Comparison of ENCODE assay signal across 12 cellular contexts in the genomic region with DNA sequence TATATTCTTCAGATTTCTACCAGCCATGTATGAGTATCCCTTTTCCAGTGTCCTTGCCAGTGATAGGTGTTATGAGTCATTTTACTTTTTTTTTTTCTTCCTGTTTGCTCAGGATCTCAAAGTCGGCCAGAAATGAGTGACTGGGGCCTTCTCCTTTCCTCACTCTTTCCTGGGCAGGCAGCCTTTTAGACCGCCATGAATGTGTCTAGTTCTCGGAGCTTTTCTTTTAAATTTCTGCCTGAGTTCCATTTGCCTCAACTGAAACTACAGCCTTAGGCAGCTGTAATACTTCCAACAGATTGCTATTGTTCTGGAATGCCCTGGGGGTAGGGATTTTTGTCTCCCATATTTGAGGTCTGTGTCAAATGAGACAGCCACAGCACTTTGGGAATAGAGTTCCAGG.
DNase-seq lines count a peak whose midpoint lies in the region; ATAC-seq, FAIRE-seq and TF ChIP-seq lines count a peak whose summit lies in the region.
"Had no signal": no experiment of that assay in that cellular context is flagged by ENCODE, and none has a peak within 500 bp of the region (broad histone marks: within the 10 kb centered on the region; RNA-seq: fewer than 3 reads in every experiment).

No MANE protein-coding gene starts in this region.

- H3K9me1 ChIP-seq in endothelial cell of umbilical vein (replicated peaks; ENCODE audit: control insufficient read depth, extremely low read depth, insufficient read depth, low read length): no peaks in the 10 kb centered on the region

- DNase-seq in EL (peak; percentile 72), Panc1 (ENCODE audit: low read depth, low spot score) (peak; percentile 7), endothelial cell of umbilical vein (ENCODE audit: low read depth, low spot score) (peak; percentile 84), neural crest cell (ENCODE audit: low read depth, low spot score) (no peak), Right ventricle myocardium superior (no peak), NCI-H526 treated with DMSO at 0.1 percent for 48 hours (lab: John Stamatoyannopoulos, UW) (no peak)
- DNase-seq in activated CD4-positive, alpha-beta T cell treated with anti-CD3 and anti-CD28 coated beads for 4 hours: no peak
- DNase-seq: DMS 273 treated with DMSO at 0.1 percent for 48 hours, left ventricle myocardium superior, NCI-H446 had no signal

- POLR2A ChIA-PET in Panc1 (lab: Charles Lee) (no interaction called here), endothelial cell of umbilical vein (lab: Charles Lee) (no interaction called here)

- peaks cover 16% of the 10 kb centered on the region for H3K36me3 Mint-ChIP-seq in neural crest cell (ENCODE audit: low read depth)

- intact Hi-C loops in Panc1 (cut with micrococcal nuclease; ENCODE audit: unreplicated experiment) (no loop called here), endothelial cell of umbilical vein (cut with micrococcal nuclease) (loop anchor here (2.0 kb wide), 1 partner anchor 373 kb away; no protein-coding TSS in a partner anchor), Right ventricle myocardium superior (cut with DNase I) (no loop called here)

- H3K4me1 ChIP-seq in Panc1 (ENCODE audit: control insufficient read depth, insufficient read depth, low read length) (peaks cover 14% of the 10 kb centered on the region; the same call in 1 of the 2 replicates), endothelial cell of umbilical vein (ENCODE audit: control insufficient read depth, extremely low read depth, insufficient read depth, low read length) (peaks cover 12% of the 10 kb centered on the region)

- TF ChIP-seq CTCF in Panc1 (IDR thresholded peaks at IDR 0.05) (no peak), endothelial cell of umbilical vein (IDR thresholded peaks at IDR 0.05; ENCODE audit: extremely low read depth in 1 of 2, insufficient read depth in 1 of 2, low read depth in 1 of 2, low read length in 2 of 2) (no peak), neural crest cell (conservative IDR thresholded peaks at IDR 0.05) (no peak)

- peak overlapping the region; percentile 70 for H3K27ac Mint-ChIP-seq in neural crest cell (ENCODE audit: unreplicated experiment)

- H3K4me3 ChIP-seq in Panc1 (ENCODE audit: low read depth in 2 of 2, low read length in 2 of 2) (no peak overlapping the region), endothelial cell of umbilical vein (replicated peaks in 1 of 3; ENCODE audit: insufficient read depth in 1 of 3, low read depth in 1 of 3, low read length in 3 of 3) (no peak overlapping the region)
- H3K4me3 ChIP-seq: skin epidermis had no signal

- H3K9me3 ChIP-seq in Panc1 (ENCODE audit: control insufficient read depth, insufficient read depth, low read depth, low read length) (no peaks in the 10 kb centered on the region), endothelial cell of umbilical vein (replicated peaks; ENCODE audit: control insufficient read depth, insufficient read depth, low read length) (no peaks in the 10 kb centered on the region)

- peaks cover 13% of the 10 kb centered on the region for H3K4me1 Mint-ChIP-seq in neural crest cell

- H3K36me3 ChIP-seq in Panc1 (ENCODE audit: control insufficient read depth, insufficient read depth, low read length) (peaks cover 12% of the 10 kb centered on the region), endothelial cell of umbilical vein (ENCODE audit: control insufficient read depth in 2 of 2, extremely low read depth in 1 of 2, insufficient read depth in 2 of 2, low read length in 2 of 2) (no peaks in the 10 kb centered on the region)

- BruUV-seq in Panc1 (replicated peaks; lab: Mats Ljungman, UMichigan): no TSS peak
- no TSS peak for BruUV-seq in endothelial cell of umbilical vein (replicated peaks; lab: Mats Ljungman, UMichigan)

- in situ Hi-C loops in Panc1 (cut with HindIII; ENCODE audit: low pct_unique_long_range_greater_than_20kb, low sequenced_read_pairs): no loop called here

- dilution Hi-C loops in endothelial cell of umbilical vein (cut with MboI; ENCODE audit: extremely low pct_ligation_motif_present, low sequenced_read_pairs): no loop called here

- no peak for TF ChIP-seq POLR2A in endothelial cell of umbilical vein (IDR thresholded peaks at IDR 0.05; ENCODE audit: low read depth, low read length)

- no peak overlapping the region for H3K4me3 Mint-ChIP-seq in neural crest cell

- H3K27ac ChIP-seq in Panc1 (ENCODE audit: low read length) (0 out of 2 replicates have a peak overlapping the region, but pooled peaks have one; percentile 11), endothelial cell of umbilical vein (ENCODE audit: insufficient read depth, low read depth, low read length) (peak overlapping the region; percentile 72)
- H3K27ac ChIP-seq: skin epidermis had no signal

- peak; percentile 46 for FAIRE-seq in endothelial cell of umbilical vein (lab: Jason Lieb, UNC)

- ATAC-seq in Panc1 (peak; percentile 70), GM19035 (IDR thresholded peaks at IDR 0.05; ENCODE audit: unreplicated experiment) (no peak), Right ventricle myocardium superior (ENCODE audit: poor library complexity) (no peak)
- ATAC-seq: left ventricle myocardium superior had no signal

- no peaks in the 10 kb centered on the region for H3K27me3 Mint-ChIP-seq in neural crest cell (ENCODE audit: low read depth)

- H3K9ac ChIP-seq in endothelial cell of umbilical vein (replicated peaks; ENCODE audit: extremely low read depth, insufficient read depth, low read length): peak overlapping the region; percentile 19

- H3K79me2 ChIP-seq in endothelial cell of umbilical vein (ENCODE audit: control insufficient read depth, insufficient read depth, low read length): no peaks in the 10 kb centered on the region

- no peaks in the 10 kb centered on the region for H3K9me3 Mint-ChIP-seq in neural crest cell

- H3K27me3 ChIP-seq in Panc1 (ENCODE audit: control insufficient read depth, insufficient read depth, low read length) (no peaks in the 10 kb centered on the region), endothelial cell of umbilical vein (ENCODE audit: control insufficient read depth in 2 of 2, insufficient read depth in 2 of 2, low read length in 2 of 2) (no peaks in the 10 kb centered on the region)

- H4K20me1 ChIP-seq in endothelial cell of umbilical vein (replicated peaks; ENCODE audit: control insufficient read depth, extremely low read depth, insufficient read depth, low read length): no peaks in the 10 kb centered on the region

- peak overlapping the region; percentile 50 for H2AFZ ChIP-seq in endothelial cell of umbilical vein (ENCODE audit: low read depth, low read length)

- CTCF ChIA-PET in Panc1 (lab: Charles Lee): no interaction called here
- CTCF ChIA-PET in endothelial cell of umbilical vein (lab: Charles Lee): interaction anchor here (0.6 to 1.4 kb wide), 4 partner anchors 10 to 502 kb away, joined by 3 to 4 read pairs (median 3); no protein-coding TSS in a partner anchor

- H3K4me2 ChIP-seq in endothelial cell of umbilical vein (ENCODE audit: insufficient read depth, low read length): peak overlapping the region; percentile 72

TF ChIP-seq in endothelial cell of umbilical vein, 7 proteins besides CTCF, POLR2A, EP300 and RAD21:
- no peak for TF ChIP-seq GATA2 (IDR thresholded peaks at IDR 0.05; ENCODE audit: insufficient read depth, insufficient read length, low read depth, low read length)
- TF ChIP-seq EZH2 (IDR thresholded peaks at IDR 0.05; ENCODE audit: borderline replicate concordance, low read depth, low read length, severe bottlenecking): no peak
- peak; percentile 78 for TF ChIP-seq JUN (IDR thresholded peaks at IDR 0.05; ENCODE audit: borderline replicate concordance, insufficient read depth, insufficient read length, low read depth)
- peak; percentile 82 for TF ChIP-seq FOS (IDR thresholded peaks at IDR 0.05; ENCODE audit: borderline replicate concordance, insufficient read depth, low read length)
- TF ChIP-seq POLR2AphosphoS5 (IDR thresholded peaks at IDR 0.05; ENCODE audit: insufficient read depth, low read depth, low read length): no peak
- TF ChIP-seq MYC (IDR thresholded peaks at IDR 0.05; ENCODE audit: low read depth, low read length): no peak
- TF ChIP-seq, protein P1, sequence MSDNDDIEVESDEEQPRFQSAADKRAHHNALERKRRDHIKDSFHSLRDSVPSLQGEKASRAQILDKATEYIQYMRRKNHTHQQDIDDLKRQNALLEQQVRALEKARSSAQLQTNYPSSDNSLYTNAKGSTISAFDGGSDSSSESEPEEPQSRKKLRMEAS (IDR thresholded peaks at IDR 0.05; ENCODE audit: insufficient read depth, insufficient read length): no peak
TF ChIP-seq in endothelial cell of umbilical vein: peak in this region for 2.

Comparison
In these comparisons a context has a peak if more than half of its experiments do, and no peak if none do; other contexts are left out.
1. DNase-seq: peak in EL (single experiment), Panc1 (single experiment) and endothelial cell of umbilical vein (single experiment); none in neural crest cell (single experiment), activated CD4-positive, alpha-beta T cell treated with anti-CD3 and anti-CD28 coated beads for 4 hours (0 of 2), Right ventricle myocardium superior (single experiment) and NCI-H526 treated with DMSO at 0.1 percent for 48 hours (single experiment).